Comparison of ENCODE assay signal across 11 cellular contexts in genomic region chr12:42426733-42427132, GRCh38.
A peak's percentile ranks its signal among the peaks of the same experiment; 100 is the strongest.
DNase-seq lines count a peak whose midpoint lies in the region; ATAC-seq and TF ChIP-seq lines count a peak whose summit lies in the region.
"Had no signal": no experiment of that assay in that cellular context is flagged by ENCODE, and none has a peak within 500 bp of the region (broad histone marks: within the 10 kb centered on the region; RNA-seq: fewer than 3 reads in every experiment).

No MANE protein-coding gene starts in this region.

- DNase-seq in MCF 10A (ENCODE audit: unreplicated experiment) (peak; percentile 80), breast epithelium (ENCODE audit: low spot score in 2 of 2) (no peak), PC-3 (peak; percentile 74), erythroblast (lab: John Stamatoyannopoulos, UW) (peak; percentile 37 to 71), retinal pigment epithelial cell (ENCODE audit: low read depth) (peak; percentile 37), T1000 (lab: John Stamatoyannopoulos, UW) (no peak), NCI-H748 treated with DMSO at 0.1 percent for 48 hours (lab: John Stamatoyannopoulos, UW) (no peak)
- DNase-seq: activated CD4-positive, alpha-beta T cell treated with anti-CD3 and anti-CD28 coated beads, Interleukin-2, amount 10 ng/mL, durations not matched to agents 7 days and 5 days; CD4-positive, CD25-positive, alpha-beta regulatory T cell had no signal

- H3K4me1 ChIP-seq in breast epithelium = no peaks in the 10 kb centered on the region
- peaks cover 19% of the 10 kb centered on the region for H3K4me1 ChIP-seq in PC-3 (ENCODE audit: insufficient read depth, low read length)

- H3K4me3 Mint-ChIP-seq in MCF 10A (ENCODE audit: unreplicated experiment) = no peak overlapping the region
- H3K4me3 Mint-ChIP-seq: activated CD4-positive, alpha-beta T cell treated with anti-CD3 and anti-CD28 coated beads, Interleukin-2, amount 10 ng/mL, durations not matched to agents 7 days and 5 days; CD4-positive, CD25-positive, alpha-beta regulatory T cell; dendritic cell treated with granulocyte-macrophage colony-stimulating factor and Interleukin-4, amounts not matched to agents 40 ng/mL and 50 ng/mL, for 4 days had no signal

- no peak overlapping the region for H3K9ac ChIP-seq in PC-3 (ENCODE audit: low read length)

- peak overlapping the region; percentile 49; the same call in 1 of the 2 replicates for H2AFZ ChIP-seq in PC-3 (ENCODE audit: low read length)

- BruUV-seq in MCF 10A (replicated peaks; lab: Mats Ljungman, UMichigan) (no TSS peak), PC-3 (replicated peaks; lab: Mats Ljungman, UMichigan) (no TSS peak)

- intact Hi-C loops in MCF 10A (cut with micrococcal nuclease) = no loop called here
- intact Hi-C loops in breast epithelium (cut with DNase I; ENCODE audit: low total_unique reads) = no loop called here
- intact Hi-C loops in PC-3 (cut with micrococcal nuclease) = no loop called here

- H3K4me1 Mint-ChIP-seq in MCF 10A (ENCODE audit: insufficient read depth, unreplicated experiment) = peaks cover 18% of the 10 kb centered on the region

- H4K20me1 ChIP-seq in PC-3 (ENCODE audit: low read length) = no peaks in the 10 kb centered on the region

- H3K27me3 Mint-ChIP-seq in MCF 10A (ENCODE audit: insufficient read depth, unreplicated experiment) = no peaks in the 10 kb centered on the region
- H3K27me3 Mint-ChIP-seq: activated CD4-positive, alpha-beta T cell treated with anti-CD3 and anti-CD28 coated beads, Interleukin-2, amount 10 ng/mL, durations not matched to agents 7 days and 5 days; CD4-positive, CD25-positive, alpha-beta regulatory T cell; dendritic cell treated with granulocyte-macrophage colony-stimulating factor and Interleukin-4, amounts not matched to agents 40 ng/mL and 50 ng/mL, for 4 days had no signal

- POLR2A ChIA-PET in MCF 10A (lab: Yijun Ruan, JAX) (interaction anchor here (0.5 to 1.0 kb wide), 5 partner anchors 11 to 1021 kb away, joined by 3 to 5 read pairs (median 3); no protein-coding TSS in a partner anchor), PC-3 (lab: Charles Lee; ENCODE audit: unreplicated experiment) (no interaction called here)

- H3K4me3 ChIP-seq in breast epithelium (no peak overlapping the region), PC-3 (ENCODE audit: low read length) (0 out of 2 replicates have a peak overlapping the region, but pooled peaks have one; percentile 32), retinal pigment epithelial cell (ENCODE audit: low read length) (no peak overlapping the region)

- TF ChIP-seq CTCF in MCF 10A (IDR thresholded peaks at IDR 0.05; ENCODE audit: unreplicated experiment) (no peak), breast epithelium (IDR thresholded peaks at IDR 0.05) (no peak), PC-3 (conservative IDR thresholded peaks at IDR 0.05; ENCODE audit: low read depth, low read length) (no peak), retinal pigment epithelial cell (conservative IDR thresholded peaks at IDR 0.05; ENCODE audit: low read depth, low read length) (no peak)

- H3K27ac Mint-ChIP-seq in MCF 10A (ENCODE audit: low read depth, unreplicated experiment) = peak overlapping the region; percentile 84
- H3K27ac Mint-ChIP-seq: activated CD4-positive, alpha-beta T cell treated with anti-CD3 and anti-CD28 coated beads, Interleukin-2, amount 10 ng/mL, durations not matched to agents 7 days and 5 days; dendritic cell treated with granulocyte-macrophage colony-stimulating factor and Interleukin-4, amounts not matched to agents 40 ng/mL and 50 ng/mL, for 4 days had no signal

- CTCF ChIA-PET in MCF 10A (lab: Yijun Ruan, JAX) = interaction anchor here (0.7 kb wide), 1 partner anchor 16 kb away, joined by 3 read pairs; no protein-coding TSS in a partner anchor
- CTCF ChIA-PET in PC-3 (lab: Charles Lee) = interaction anchor here (0.6 kb wide), 1 partner anchor 1520 kb away, joined by 3 read pairs; no protein-coding TSS in a partner anchor

- ATAC-seq in PC-3 (peak; percentile 94), HG03097 (IDR thresholded peaks at IDR 0.05; ENCODE audit: low FRiP score, unreplicated experiment) (no peak)

- H3K36me3 ChIP-seq in breast epithelium = no peaks in the 10 kb centered on the region
- no peaks in the 10 kb centered on the region for H3K36me3 ChIP-seq in PC-3 (ENCODE audit: low read depth, low read length)

- no peaks in the 10 kb centered on the region for H3F3A ChIP-seq in PC-3 (ENCODE audit: low read length, unreplicated experiment)

- peaks cover 18% of the 10 kb centered on the region for H3K36me3 Mint-ChIP-seq in MCF 10A (ENCODE audit: insufficient read depth, unreplicated experiment)

- no peaks in the 10 kb centered on the region for H3K27me3 ChIP-seq in breast epithelium
- no peaks in the 10 kb centered on the region for H3K27me3 ChIP-seq in PC-3 (ENCODE audit: low read length)

- H3K4me2 ChIP-seq in PC-3 (ENCODE audit: low read length) = peak overlapping the region; percentile 65

- no peaks in the 10 kb centered on the region for H3K9me2 ChIP-seq in PC-3 (replicated peaks; ENCODE audit: low read length)

- H3K27ac ChIP-seq in breast epithelium = no peak overlapping the region
- H3K27ac ChIP-seq in PC-3 (ENCODE audit: low read length) = peak overlapping the region; percentile 43

- no peaks in the 10 kb centered on the region for H3K79me2 ChIP-seq in PC-3 (ENCODE audit: low read length)

- no peaks in the 10 kb centered on the region for H3K9me3 ChIP-seq in breast epithelium
- no peaks in the 10 kb centered on the region for H3K9me3 ChIP-seq in PC-3 (ENCODE audit: low read length)

- no peaks in the 10 kb centered on the region for H3K9me3 Mint-ChIP-seq in MCF 10A (ENCODE audit: unreplicated experiment)
- H3K9me3 Mint-ChIP-seq: activated CD4-positive, alpha-beta T cell treated with anti-CD3 and anti-CD28 coated beads, Interleukin-2, amount 10 ng/mL, durations not matched to agents 7 days and 5 days; dendritic cell treated with granulocyte-macrophage colony-stimulating factor and Interleukin-4, amounts not matched to agents 40 ng/mL and 50 ng/mL, for 4 days had no signal

- no peak for TF ChIP-seq POLR2A in breast epithelium (IDR thresholded peaks at IDR 0.05)
- TF ChIP-seq POLR2A in erythroblast (IDR thresholded peaks at IDR 0.05; ENCODE audit: low read length) = no peak

Comparison
In these comparisons a context has a peak if more than half of its experiments do, and no peak if none do; other contexts are left out.
1. DNase-seq: peak in MCF 10A (single experiment), PC-3 (single experiment), erythroblast (2 of 2) and retinal pigment epithelial cell (single experiment); none in breast epithelium (0 of 2), T1000 (single experiment) and NCI-H748 treated with DMSO at 0.1 percent for 48 hours (single experiment).